Comparison of ENCODE assay signal across 1 cellular context in genomic region chr7:92634924-92635519, GRCh38.
TF ChIP-seq lines count a peak whose summit lies in the region.

No MANE protein-coding gene starts in this region.

TF ChIP-seq in GM12878, 131 proteins besides CTCF, POLR2A, EP300 and RAD21 (continued from another document and continues in another):
- TF ChIP-seq ZNF592 (IDR thresholded peaks at IDR 0.05) = no peak
- no peak for TF ChIP-seq NFYA (IDR thresholded peaks at IDR 0.05; ENCODE audit: borderline replicate concordance, low read depth, low read length)
- no peak for TF ChIP-seq CHD1 (IDR thresholded peaks at IDR 0.05; ENCODE audit: low read depth, low read length)
- TF ChIP-seq POLR2AphosphoS5 (IDR thresholded peaks at IDR 0.05; ENCODE audit: low read length) = no peak
- no peak for TF ChIP-seq CBX5 (IDR thresholded peaks at IDR 0.05; ENCODE audit: low read depth)
- TF ChIP-seq SRF (IDR thresholded peaks at IDR 0.05; ENCODE audit: low read depth in 2 of 2, low read length in 2 of 2) = 0 out of 4 replicates have a peak, but pooled peaks of 1 of the 2 experiments have one; percentile 27
- TF ChIP-seq MYC (IDR thresholded peaks at IDR 0.05; ENCODE audit: insufficient read depth, insufficient read length, insufficient replicate concordance, low read length, severe bottlenecking) = no peak
- TF ChIP-seq SREBF2 (IDR thresholded peaks at IDR 0.05; ENCODE audit: low read length) = no peak
- no peak for TF ChIP-seq YBX1 (IDR thresholded peaks at IDR 0.05)
- TF ChIP-seq BRCA1 (IDR thresholded peaks at IDR 0.05; ENCODE audit: low read depth, low read length) = no peak
- TF ChIP-seq BCL11A (IDR thresholded peaks at IDR 0.05; ENCODE audit: low read depth, low read length) = peak; percentile 95
- TF ChIP-seq GABPA (IDR thresholded peaks at IDR 0.05; ENCODE audit: low read depth) = peak; percentile 73; the same call in 1 of the 2 replicates
- peak; percentile 69; the same call in 1 of the 2 replicates for TF ChIP-seq ZNF217 (IDR thresholded peaks at IDR 0.05)
- peak; percentile 63 for TF ChIP-seq SKIL (IDR thresholded peaks at IDR 0.05; ENCODE audit: low read depth, poor library complexity, severe bottlenecking)
- no peak for TF ChIP-seq SMC3 (IDR thresholded peaks at IDR 0.05; ENCODE audit: borderline replicate concordance, low read length)
- no peak for TF ChIP-seq ASH2L (IDR thresholded peaks at IDR 0.05; ENCODE audit: borderline replicate concordance, low read depth)
- TF ChIP-seq ATF2 (IDR thresholded peaks at IDR 0.05; ENCODE audit: low read length) = peak; percentile 98
- TF ChIP-seq SMARCA5 (IDR thresholded peaks at IDR 0.05) = no peak
- 0 out of 2 replicates have a peak, but pooled peaks have one; percentile 26 for TF ChIP-seq CREB1 (IDR thresholded peaks at IDR 0.05; ENCODE audit: low read depth)
- peak; percentile 91 to 92 for TF ChIP-seq IKZF2 (IDR thresholded peaks at IDR 0.05)
- no peak for TF ChIP-seq USF2 (IDR thresholded peaks at IDR 0.05; ENCODE audit: borderline replicate concordance, low read depth, low read length)
- no peak for TF ChIP-seq KAT2A (conservative IDR thresholded peaks at IDR 0.05; ENCODE audit: control insufficient read depth, low read depth, low read length)
- no peak for TF ChIP-seq TAF1 (IDR thresholded peaks at IDR 0.05; ENCODE audit: borderline replicate concordance, low read depth, low read length)
- TF ChIP-seq CHD4 (IDR thresholded peaks at IDR 0.05) = no peak
- TF ChIP-seq KDM1A (IDR thresholded peaks at IDR 0.05; ENCODE audit: borderline replicate concordance) = no peak
- TF ChIP-seq CEBPB (IDR thresholded peaks at IDR 0.05; ENCODE audit: borderline replicate concordance in 1 of 2, low read depth in 2 of 2, low read length in 2 of 2) = peak in 1 of 2 experiments; percentile 88; a peak in 2 of 4 replicates
- TF ChIP-seq NR2C2 (IDR thresholded peaks at IDR 0.05; ENCODE audit: borderline replicate concordance, control insufficient read depth, insufficient read length, low read depth) = no peak
- no peak for TF ChIP-seq USF1 (IDR thresholded peaks at IDR 0.05; ENCODE audit: borderline replicate concordance, extremely low read length, insufficient read depth, low read depth, low read length)
- TF ChIP-seq HSF1 (IDR thresholded peaks at IDR 0.05; ENCODE audit: low read depth, low read length) = no peak
- no peak for TF ChIP-seq POLR2AphosphoS2 (IDR thresholded peaks at IDR 0.05; ENCODE audit: low read depth, low read length)
- 0 out of 2 replicates have a peak, but pooled peaks have one; percentile 14 for TF ChIP-seq TCF3 (IDR thresholded peaks at IDR 0.05; ENCODE audit: borderline replicate concordance, insufficient read depth, low read depth, low read length)
- no peak for TF ChIP-seq E4F1 (IDR thresholded peaks at IDR 0.05; ENCODE audit: borderline replicate concordance, partially characterized antibody)
- no peak for TF ChIP-seq ZBTB40 (IDR thresholded peaks at IDR 0.05; ENCODE audit: borderline replicate concordance)
- TF ChIP-seq HDAC2 (IDR thresholded peaks at IDR 0.05) = no peak
- TF ChIP-seq MLLT1 (IDR thresholded peaks at IDR 0.05) = no peak
